ENCODE assay signal across 10 cellular contexts in the genomic region with DNA sequence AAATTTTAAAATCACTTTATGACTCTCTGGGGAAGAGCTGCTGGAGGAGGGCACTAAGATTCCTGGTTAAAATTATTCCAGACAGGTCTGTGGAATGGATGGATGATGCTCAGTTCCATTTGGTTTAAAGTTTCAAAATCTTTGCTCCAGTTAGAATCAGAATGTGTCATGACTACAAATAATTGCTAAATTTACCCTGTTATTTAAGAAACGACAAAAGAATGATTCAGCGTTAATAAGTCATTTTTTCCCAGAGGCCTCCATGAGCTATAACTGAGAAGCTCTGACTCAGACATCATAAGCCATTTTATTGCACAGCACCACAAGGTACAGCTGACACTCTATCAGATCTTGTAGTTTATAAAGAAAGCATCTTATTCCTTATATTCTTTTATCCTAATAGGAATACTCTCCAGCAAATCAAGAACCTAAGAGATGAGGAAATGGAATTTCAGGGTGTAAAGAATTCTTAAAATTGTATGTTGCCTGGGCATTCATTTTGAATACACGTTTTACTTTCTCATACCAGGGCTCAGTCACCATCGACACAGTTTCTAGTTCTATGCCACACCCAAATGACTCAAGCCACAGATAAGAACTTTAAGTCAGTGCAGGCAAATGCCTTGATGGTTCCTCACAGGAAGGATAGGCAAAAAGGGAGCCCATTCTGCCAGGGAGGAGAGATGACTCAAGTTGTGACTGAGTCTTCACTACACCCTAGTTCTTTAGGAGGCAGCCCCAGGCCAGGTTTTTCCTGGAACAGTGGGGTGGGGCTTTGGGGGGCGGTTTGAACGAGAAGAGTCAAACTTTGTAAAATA.
DNase-seq lines count a peak whose midpoint lies in the region; ATAC-seq lines count a peak whose summit lies in the region.
"Had no signal": no experiment of that assay in that cellular context is flagged by ENCODE, and none has a peak within 500 bp of the region (broad histone marks: within the 10 kb centered on the region; RNA-seq: fewer than 3 reads in every experiment).

No MANE protein-coding gene starts in this region.

- peak; percentile 71 to 91 for ATAC-seq in right cardiac atrium
- ATAC-seq in HG03378 (IDR thresholded peaks at IDR 0.05; ENCODE audit: unreplicated experiment): no peak
- ATAC-seq: activated naive CD8-positive, alpha-beta T cell treated with anti-CD3 and anti-CD28 coated beads, Interleukin-2, amount 50 U/mL, for 24 hours had no signal

- no peaks in the 10 kb centered on the region for H3K36me3 ChIP-seq in urinary bladder (ENCODE audit: insufficient read depth)

- DNase-seq in HK-2 (ENCODE audit: unreplicated experiment) (peak; percentile 59), amniotic epithelial cell (ENCODE audit: low read depth) (peak; percentile 99), right cardiac atrium (peak in 1 of 3 donors; percentile 38), HuH-7 (ENCODE audit: low spot score) (no peak)
- DNase-seq in NK-92 treated with Interleukin-12 subunit alpha and Interleukin-12 subunit beta, amount 100 ng/mL, for 24 hours (lab: John Stamatoyannopoulos, UW): no peak
- DNase-seq: activated naive CD8-positive, alpha-beta T cell treated with anti-CD3 and anti-CD28 coated beads, Interleukin-2, amount 50 U/mL, for 24 hours; NCI-H1105 treated with DMSO at 0.1 percent for 48 hours; stimulated activated CD4-positive, alpha-beta T cell treated with anti-CD3 and anti-CD28 coated beads, Interleukin-1b, Interleukin-23, amount 100 ng/mL, for 48 hours had no signal

- H3K27ac ChIP-seq in right cardiac atrium (ENCODE audit: low read length) (no peak overlapping the region), urinary bladder (ENCODE audit: low read depth) (peak overlapping the region; percentile 38)

- H3K4me1 ChIP-seq in right cardiac atrium (ENCODE audit: control insufficient read depth, insufficient read depth, low read length): no peaks in the 10 kb centered on the region
- H3K4me1 ChIP-seq in urinary bladder (ENCODE audit: insufficient read depth): no peaks in the 10 kb centered on the region

- H3K4me3 ChIP-seq in right cardiac atrium (ENCODE audit: low read length) (no peak overlapping the region), urinary bladder (ENCODE audit: low read depth, low read length) (no peak overlapping the region)

- 50% methylated on average over 6 of the region's 6 CpGs for WGBS in right cardiac atrium
- WGBS in urinary bladder: 49% methylated on average over 6 of the region's 6 CpGs

- no peaks in the 10 kb centered on the region for H3K27me3 ChIP-seq in right cardiac atrium (ENCODE audit: control insufficient read depth, insufficient read depth)

- intact Hi-C loops in right cardiac atrium (cut with DNase I): no loop called here

- H3K9me3 ChIP-seq in right cardiac atrium (ENCODE audit: control insufficient read depth, low read length): no peaks in the 10 kb centered on the region

Comparison
In these comparisons a context has a peak if more than half of its experiments do, and no peak if none do; other contexts are left out.
1. DNase-seq: peak in HK-2 (single experiment) and amniotic epithelial cell (single experiment); none in NK-92 treated with Interleukin-12 subunit alpha and Interleukin-12 subunit beta, amount 100 ng/mL, for 24 hours (single experiment) and HuH-7 (single experiment).